Comparison of ENCODE assay signal across 15 cellular contexts in the genomic region with DNA sequence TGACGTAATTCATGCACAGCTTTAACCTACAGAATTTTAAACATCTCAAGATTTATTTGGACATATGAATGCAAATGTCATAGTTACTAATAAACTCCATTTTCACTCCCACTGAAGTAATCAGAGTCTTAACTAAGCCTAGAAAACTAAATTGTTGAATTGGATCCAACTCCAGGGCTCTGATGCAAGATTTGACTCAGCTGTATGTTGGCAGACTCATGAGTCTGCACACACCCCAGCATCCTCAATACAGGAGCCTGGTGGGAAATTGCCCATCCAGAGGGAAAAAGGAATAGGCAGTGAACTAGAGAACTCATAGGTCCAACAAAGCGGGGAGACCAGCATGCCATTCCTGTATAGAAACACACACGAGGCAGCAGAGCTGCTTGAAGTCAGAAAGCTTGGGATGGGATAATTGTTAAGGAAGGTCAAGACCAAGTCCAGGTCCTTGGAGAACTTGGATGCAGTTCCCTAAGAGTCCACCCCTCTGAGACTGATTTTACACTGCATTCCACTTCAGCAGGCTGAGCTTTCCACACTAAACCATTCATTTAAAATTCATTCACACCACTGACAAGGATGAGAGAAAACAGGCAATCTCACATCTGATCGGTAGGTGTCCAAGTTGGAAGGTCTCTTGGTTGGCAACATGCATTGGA. TPM values are rescaled to one million over a fixed set of nuclear protein-coding genes. Genes with fewer than 3 reads are reported as not detected.
DNase-seq lines count a peak whose midpoint lies in the region; FAIRE-seq and TF ChIP-seq lines count a peak whose summit lies in the region.
"Had no signal": no experiment of that assay in that cellular context is flagged by ENCODE, and none has a peak within 500 bp of the region (broad histone marks: within the 10 kb centered on the region; RNA-seq: fewer than 3 reads in every experiment).

No MANE protein-coding gene starts in this region.

- no peak for TF ChIP-seq CTCF in AG10803 (conservative IDR thresholded peaks at IDR 0.05; ENCODE audit: low read length)
- TF ChIP-seq CTCF in D721Med (IDR thresholded peaks at IDR 0.05; ENCODE audit: insufficient read depth, missing control alignments), result no peak

- FAIRE-seq in D721Med (lab: Jason Lieb, UNC), result no peak
- FAIRE-seq: GM18507 had no signal

- no peaks in the 10 kb centered on the region for H3K36me3 ChIP-seq in MG63
- H3K36me3 ChIP-seq: HAP-1, WERI-Rb-1 had no signal

- no peaks in the 10 kb centered on the region for H3K9me3 ChIP-seq in MG63
- H3K9me3 ChIP-seq: HAP-1 had no signal

- H3K4me3 ChIP-seq in AG10803 (ENCODE audit: low read length) (no peak overlapping the region), MG63 (no peak overlapping the region)
- H3K4me3 ChIP-seq: HAP-1, hepatocyte had no signal

- H3K27me3 ChIP-seq in MG63, result no peaks in the 10 kb centered on the region
- H3K27me3 ChIP-seq: hepatocyte had no signal

- peak; percentile 41 for DNase-seq in AG10803 (ENCODE audit: low read depth)
- DNase-seq in MG63, result peak; percentile 64
- peak; percentile 84 for DNase-seq in fibroblast of gingiva (ENCODE audit: low read depth)
- peak; percentile 63 for DNase-seq in non-pigmented ciliary epithelial cell (ENCODE audit: low read depth)
- DNase-seq in D721Med (ENCODE audit: insufficient read length, low spot score), result no peak
- no peak for DNase-seq in cortex of kidney (lab: John Stamatoyannopoulos, UW)
- no peak for DNase-seq in SKM-1 treated with dmso at 0.1 percent for 144 hours (lab: John Stamatoyannopoulos, UW; ENCODE audit: unreplicated experiment)
- DNase-seq in anterior cingulate cortex (lab: John Stamatoyannopoulos, UW), result no peak
- DNase-seq: activated naive CD8-positive, alpha-beta T cell treated with anti-CD3 and anti-CD28 coated beads, Interleukin-2, amount 10 ng/mL, durations not matched to agents 7 days and 5 days; NCI-H1417 treated with DMSO at 0.1 percent for 48 hours; NCI-H69; WERI-Rb-1 had no signal

RNA-seq across cellular contexts. Expression of a gene that starts 14.5 kb away (rescaled TPM):
- 9.5 and 10.2 TPM in 2 replicates for total RNA-seq in MG63 (2014; rRNA removed; shearing (Covaris generic); ENCODE audit: low replicate concordance)
- total RNA-seq: activated naive CD8-positive, alpha-beta T cell treated with anti-CD3 and anti-CD28 coated beads, Interleukin-2, amount 10 ng/mL, durations not matched to agents 7 days and 5 days had no signal

Comparison
In these comparisons a context has a peak if more than half of its experiments do, and no peak if none do; other contexts are left out.
1. DNase-seq: peak in AG10803 (single experiment), MG63 (single experiment), fibroblast of gingiva (single experiment) and non-pigmented ciliary epithelial cell (single experiment); none in D721Med (single experiment), cortex of kidney (single experiment), SKM-1 treated with dmso at 0.1 percent for 144 hours (single experiment) and anterior cingulate cortex (0 of 58).